In genomic region chr5:164326219-164326618, GRCh38 we compare ENCODE assay signal across 15 cellular contexts.
DNase-seq lines count a peak whose midpoint lies in the region; ATAC-seq and TF ChIP-seq lines count a peak whose summit lies in the region.
"Had no signal": no experiment of that assay in that cellular context is flagged by ENCODE, and none has a peak within 500 bp of the region (broad histone marks: within the 10 kb centered on the region; RNA-seq: fewer than 3 reads in every experiment).

No MANE protein-coding gene starts in this region.

- TF ChIP-seq CTCF in GM12865 (IDR thresholded peaks at IDR 0.05; ENCODE audit: insufficient read depth, low read depth, low read length, missing control alignments) = peak; percentile 28
- TF ChIP-seq CTCF in MM.1S (IDR thresholded peaks at IDR 0.05; ENCODE audit: low read length) = peak; percentile 30
- peak; percentile 47 for TF ChIP-seq CTCF in epithelial cell of proximal tubule (conservative IDR thresholded peaks at IDR 0.05; ENCODE audit: low read depth, low read length)

- no peak overlapping the region for H3K9ac ChIP-seq in MM.1S (ENCODE audit: low read length)

- no peaks in the 10 kb centered on the region for H3K79me2 ChIP-seq in MM.1S (ENCODE audit: low read length)

- H3K4me1 ChIP-seq in MM.1S (ENCODE audit: low read length) = no peaks in the 10 kb centered on the region
- H3K4me1 ChIP-seq: left ventricle myocardium inferior had no signal

- peak; percentile 71 for ATAC-seq in GM21529 (IDR thresholded peaks at IDR 0.05; ENCODE audit: unreplicated experiment)
- no peak for ATAC-seq in HG03135 (IDR thresholded peaks at IDR 0.05; ENCODE audit: unreplicated experiment)
- ATAC-seq in HG03196 (IDR thresholded peaks at IDR 0.05; ENCODE audit: unreplicated experiment) = no peak

- H3K36me3 ChIP-seq in MM.1S (replicated peaks; ENCODE audit: insufficient read depth, low read length) = no peaks in the 10 kb centered on the region
- H3K36me3 ChIP-seq: left ventricle myocardium inferior had no signal

- H3K9me3 ChIP-seq in MM.1S (replicated peaks; ENCODE audit: insufficient read depth, low read length) = no peaks in the 10 kb centered on the region

- no peaks in the 10 kb centered on the region for H3F3A ChIP-seq in MM.1S (ENCODE audit: insufficient read depth, low read length)

- H2AFZ ChIP-seq in MM.1S (ENCODE audit: low read length) = no peak overlapping the region

- H3K4me2 ChIP-seq in MM.1S (ENCODE audit: low read depth, low read length) = no peak overlapping the region

- intact Hi-C loops in cardiac septum (cut with DNase I) = no loop called here

- H3K27ac ChIP-seq in MM.1S (ENCODE audit: low read length) = no peak overlapping the region
- H3K27ac ChIP-seq: left ventricle myocardium inferior had no signal

- H3K27me3 ChIP-seq in MM.1S (replicated peaks; ENCODE audit: insufficient read depth, low read length) = no peaks in the 10 kb centered on the region

- H3K9me2 ChIP-seq in MM.1S (replicated peaks; ENCODE audit: insufficient read depth, low read length) = no peaks in the 10 kb centered on the region

- H4K20me1 ChIP-seq in MM.1S (ENCODE audit: insufficient read depth, low read length) = no peaks in the 10 kb centered on the region

- no peak overlapping the region for H3K4me3 ChIP-seq in GM12865 (ENCODE audit: low read depth, low read length)
- H3K4me3 ChIP-seq in MM.1S (ENCODE audit: low read length) = no peak overlapping the region
- H3K4me3 ChIP-seq in epithelial cell of proximal tubule (ENCODE audit: low read depth, low read length) = no peak overlapping the region
- H3K4me3 ChIP-seq: left ventricle myocardium inferior had no signal

- DNase-seq in GM12865 (ENCODE audit: low read depth) = peak; percentile 10
- no peak for DNase-seq in MM.1S
- DNase-seq in epithelial cell of proximal tubule (ENCODE audit: low read depth) = no peak
- DNase-seq in NCI-H526 (lab: John Stamatoyannopoulos, UW) = no peak
- DNase-seq in cardiac septum (ENCODE audit: low spot score) = no peak
- DNase-seq: CD4-positive, alpha-beta memory T cell; effector CD4-positive, alpha-beta T cell; glutamatergic neuron; left ventricle myocardium inferior; NCI-H1417; nucleus accumbens; stimulated activated naive CD4-positive, alpha-beta T cell had no signal
